ENCODE assay signal across 11 cellular contexts in genomic region chr17:20998571-20999043, GRCh38. TPM values are rescaled to one million over a fixed set of nuclear protein-coding genes. Genes with fewer than 3 reads are reported as not detected.
A peak's percentile ranks its signal among the peaks of the same experiment; 100 is the strongest.
DNase-seq lines count a peak whose midpoint lies in the region; ATAC-seq and TF ChIP-seq lines count a peak whose summit lies in the region.
"Had no signal": no experiment of that assay in that cellular context is flagged by ENCODE, and none has a peak within 500 bp of the region (broad histone marks: within the 10 kb centered on the region; RNA-seq: fewer than 3 reads in every experiment).

No MANE protein-coding gene starts in this region.

- intact Hi-C loops in stomach (cut with DNase I; ENCODE audit: low total_unique reads) = no loop called here

- TF ChIP-seq CTCF in glutamatergic neuron (IDR thresholded peaks at IDR 0.05; ENCODE audit: partially characterized antibody, unreplicated experiment) = no peak
- TF ChIP-seq CTCF in stomach (IDR thresholded peaks at IDR 0.05) = no peak

- H3K4me1 ChIP-seq in stomach = peaks cover 36 to 70% (median 49%) of the 10 kb centered on the region in 4 donors

- peak overlapping the region in 3 of 5 donors; percentile 32 to 67 (median 33) for H3K27ac ChIP-seq in stomach

- TF ChIP-seq EP300 in stomach (IDR thresholded peaks at IDR 0.05) = no peak

- peak overlapping the region in 1 of 2 donors; percentile 10 for H3K4me3 Mint-ChIP-seq in activated T-cell treated with anti-CD3 and anti-CD28 coated beads, Interleukin-2, amount 50 U/mL, for 72 hours
- H3K4me3 Mint-ChIP-seq in activated CD8-positive, alpha-beta T cell treated with anti-CD3 and anti-CD28 coated beads, Interleukin-2, amount 10 ng/mL, durations not matched to agents 7 days and 5 days = no peak overlapping the region
- H3K4me3 Mint-ChIP-seq in glutamatergic neuron (ENCODE audit: unreplicated experiment) = no peak overlapping the region
- H3K4me3 Mint-ChIP-seq: activated T-cell treated with anti-CD3 and anti-CD28 coated beads, Interleukin-2, amount 50 U/mL, for 4 hours had no signal

- WGBS in stomach, 5 donors = 74 to 81% (median 77%) methylated on average over 5 of the region's 5 CpGs

- no peak overlapping the region for H3K4me3 ChIP-seq in stomach

- DNase-seq in activated T-cell treated with anti-CD3 and anti-CD28 coated beads, Interleukin-2, amount 50 U/mL, for 72 hours = no peak
- DNase-seq in activated T-cell treated with anti-CD3 and anti-CD28 coated beads, Interleukin-2, amount 50 U/mL, for 1 hour = no peak
- no peak for DNase-seq in activated CD8-positive, alpha-beta T cell treated with anti-CD3 and anti-CD28 coated beads, Interleukin-2, amount 10 ng/mL, durations not matched to agents 7 days and 5 days
- DNase-seq in glutamatergic neuron = no peak
- no peak for DNase-seq in stomach
- DNase-seq in effector CD4-positive, alpha-beta T cell = no peak
- DNase-seq in NCI-H2171 treated with DMSO at 0.1 percent for 48 hours (lab: John Stamatoyannopoulos, UW) = no peak
- DNase-seq in DMS153 (lab: John Stamatoyannopoulos, UW) = no peak
- DNase-seq: activated T-cell treated with anti-CD3 and anti-CD28 coated beads, Interleukin-2, amount 50 U/mL, for 4 hours; IMR-90; NCI-H226 had no signal

- POLR2A ChIA-PET in activated CD8-positive, alpha-beta T cell treated with anti-CD3 and anti-CD28 coated beads, Interleukin-2, amount 10 ng/mL, durations not matched to agents 7 days and 5 days (lab: Charles Lee) = no interaction called here

- no peaks in the 10 kb centered on the region for H3K9me3 Mint-ChIP-seq in activated T-cell treated with anti-CD3 and anti-CD28 coated beads, Interleukin-2, amount 50 U/mL, for 72 hours
- no peaks in the 10 kb centered on the region for H3K9me3 Mint-ChIP-seq in activated CD8-positive, alpha-beta T cell treated with anti-CD3 and anti-CD28 coated beads, Interleukin-2, amount 10 ng/mL, durations not matched to agents 7 days and 5 days (ENCODE audit: insufficient read depth)
- peaks cover 22% of the 10 kb centered on the region for H3K9me3 Mint-ChIP-seq in glutamatergic neuron (ENCODE audit: unreplicated experiment)
- H3K9me3 Mint-ChIP-seq: activated T-cell treated with anti-CD3 and anti-CD28 coated beads, Interleukin-2, amount 50 U/mL, for 4 hours had no signal

- CTCF ChIA-PET in activated CD8-positive, alpha-beta T cell treated with anti-CD3 and anti-CD28 coated beads, Interleukin-2, amount 10 ng/mL, durations not matched to agents 7 days and 5 days (lab: Charles Lee) = no interaction called here

- no peak for TF ChIP-seq POLR2A in stomach (IDR thresholded peaks at IDR 0.05)

- peaks cover 25 to 52% (median 47%) of the 10 kb centered on the region in 4 donors for H3K36me3 ChIP-seq in stomach

- H3K9me3 ChIP-seq in stomach = no peaks in the 10 kb centered on the region

- ATAC-seq in activated T-cell treated with anti-CD3 and anti-CD28 coated beads, Interleukin-2, amount 50 U/mL, for 72 hours (replicated peaks in 1 of 2) = no peak
- ATAC-seq in activated CD8-positive, alpha-beta T cell treated with anti-CD3 and anti-CD28 coated beads, Interleukin-2, amount 10 ng/mL, durations not matched to agents 7 days and 5 days = no peak

- peak overlapping the region; percentile 73 for H3K27ac Mint-ChIP-seq in activated T-cell treated with anti-CD3 and anti-CD28 coated beads, Interleukin-2, amount 50 U/mL, for 72 hours
- peak overlapping the region; percentile 31 for H3K27ac Mint-ChIP-seq in activated CD8-positive, alpha-beta T cell treated with anti-CD3 and anti-CD28 coated beads, Interleukin-2, amount 10 ng/mL, durations not matched to agents 7 days and 5 days
- peak overlapping the region; percentile 39 for H3K27ac Mint-ChIP-seq in glutamatergic neuron (ENCODE audit: unreplicated experiment)

- no peaks in the 10 kb centered on the region for H3K27me3 ChIP-seq in stomach

- peaks cover 29% of the 10 kb centered on the region for H3K4me1 Mint-ChIP-seq in activated T-cell treated with anti-CD3 and anti-CD28 coated beads, Interleukin-2, amount 50 U/mL, for 72 hours (ENCODE audit: low read depth)
- peaks cover 47% of the 10 kb centered on the region for H3K4me1 Mint-ChIP-seq in activated CD8-positive, alpha-beta T cell treated with anti-CD3 and anti-CD28 coated beads, Interleukin-2, amount 10 ng/mL, durations not matched to agents 7 days and 5 days (ENCODE audit: low read depth)
- peaks cover 24% of the 10 kb centered on the region for H3K4me1 Mint-ChIP-seq in glutamatergic neuron (ENCODE audit: low read depth, unreplicated experiment)

- no peaks in the 10 kb centered on the region for H3K27me3 Mint-ChIP-seq in activated T-cell treated with anti-CD3 and anti-CD28 coated beads, Interleukin-2, amount 50 U/mL, for 72 hours (ENCODE audit: low read depth)
- no peaks in the 10 kb centered on the region for H3K27me3 Mint-ChIP-seq in activated CD8-positive, alpha-beta T cell treated with anti-CD3 and anti-CD28 coated beads, Interleukin-2, amount 10 ng/mL, durations not matched to agents 7 days and 5 days (ENCODE audit: low read depth)
- H3K27me3 Mint-ChIP-seq in glutamatergic neuron (ENCODE audit: unreplicated experiment) = peaks cover 29% of the 10 kb centered on the region

- peaks cover 0 to 4% of the 10 kb centered on the region in 2 donors for H3K36me3 Mint-ChIP-seq in activated T-cell treated with anti-CD3 and anti-CD28 coated beads, Interleukin-2, amount 50 U/mL, for 72 hours (ENCODE audit: insufficient read depth in 2 of 2)
- peaks cover 40% of the 10 kb centered on the region for H3K36me3 Mint-ChIP-seq in activated CD8-positive, alpha-beta T cell treated with anti-CD3 and anti-CD28 coated beads, Interleukin-2, amount 10 ng/mL, durations not matched to agents 7 days and 5 days (ENCODE audit: low read depth)
- peaks cover 9% of the 10 kb centered on the region for H3K36me3 Mint-ChIP-seq in glutamatergic neuron (ENCODE audit: unreplicated experiment)

RNA-seq across cellular contexts. Expression of gene USP22, which starts 44.2 kb away (rescaled TPM):
- 100 to 1,000 TPM; 175 to 195 TPM for total RNA-seq in activated T-cell treated with anti-CD3 and anti-CD28 coated beads, Interleukin-2, amount 50 U/mL, for 72 hours
- 100 to 1,000 TPM; 138 to 148 TPM for total RNA-seq in activated CD8-positive, alpha-beta T cell treated with anti-CD3 and anti-CD28 coated beads, Interleukin-2, amount 10 ng/mL, durations not matched to agents 7 days and 5 days
- 420 TPM for total RNA-seq in glutamatergic neuron (ENCODE audit: unreplicated experiment)
- total RNA-seq in stomach = 100 to 1,000 TPM; 161 to 394 (median 184) TPM
- polyA plus RNA-seq in stomach = 10 to 100 TPM; 28.1 to 38.0 (median 33.5) TPM
